ENCODE assay signal across 8 cellular contexts in genomic region chr19:38900220-38900629, GRCh38. TPM values are rescaled to one million over a fixed set of nuclear protein-coding genes. Genes with fewer than 3 reads are reported as not detected.
DNase-seq lines count a peak whose midpoint lies in the region; ATAC-seq, FAIRE-seq and TF ChIP-seq lines count a peak whose summit lies in the region.

No MANE protein-coding gene starts in this region.

- peak overlapping the region; percentile 66; the same call in 1 of the 2 replicates for H3K18ac ChIP-seq in H1 (ENCODE audit: extremely low read depth, low read length)

- no peak overlapping the region for H3K23ac ChIP-seq in H1 (ENCODE audit: insufficient read length)

- H3K27ac ChIP-seq in H1 (ENCODE audit: low read depth, low read length) (peak overlapping the region; percentile 80), osteoblast (ENCODE audit: low read depth, low read length) (peak overlapping the region; percentile 91)

- H3K4me2 ChIP-seq in H1 (ENCODE audit: insufficient read depth in 1 of 2, low read depth in 2 of 2, low read length in 2 of 2) (peak overlapping the region; percentile 84 to 94), osteoblast (ENCODE audit: insufficient read depth, low read length) (peak overlapping the region; percentile 99)

- peaks cover 9% of the 10 kb centered on the region for H3K4me1 ChIP-seq in NT2/D1 (ENCODE audit: insufficient read depth, insufficient read length)
- H3K4me1 ChIP-seq in H1 (replicated peaks in 1 of 4; ENCODE audit: control insufficient read depth in 3 of 4, insufficient read depth in 4 of 4, low read length in 3 of 4): peaks cover 0 to 9% (median 3%) of the 10 kb centered on the region in 4 experiments; a peak in 4 of 7 replicates
- H3K4me1 ChIP-seq in osteoblast (ENCODE audit: insufficient read depth, low read length): peaks cover 17% of the 10 kb centered on the region

- no peak overlapping the region for H2BK15ac ChIP-seq in H1 (ENCODE audit: low read length)

- H3K4me3 ChIP-seq in NT2/D1 (ENCODE audit: insufficient read length, low read depth): peak overlapping the region; percentile 52
- peak overlapping the region; percentile 74 to 90 (median 84) for H3K4me3 ChIP-seq in H1 (ENCODE audit: extremely low read depth in 1 of 4, insufficient read depth in 2 of 4, low read depth in 3 of 4, low read length in 4 of 4)
- peak overlapping the region; percentile 84 for H3K4me3 ChIP-seq in osteoblast (ENCODE audit: insufficient read depth, low read length)

- H3K27me3 ChIP-seq in NT2/D1 (ENCODE audit: insufficient read depth, insufficient read length): peaks cover 5% of the 10 kb centered on the region
- H3K27me3 ChIP-seq in H1 (replicated peaks in 1 of 4; ENCODE audit: control insufficient read depth in 3 of 4, extremely low read depth in 1 of 4, insufficient read depth in 3 of 4, low read length in 3 of 4): peaks cover 0 to 9% (median 4%) of the 10 kb centered on the region in 4 experiments; a peak in 3 of 7 replicates
- H3K27me3 ChIP-seq in osteoblast (ENCODE audit: insufficient read depth, low read length): no peaks in the 10 kb centered on the region

- H2BK20ac ChIP-seq in H1 (ENCODE audit: low read length): no peak overlapping the region

- FAIRE-seq in H1 (lab: Jason Lieb, UNC) (no peak), D721Med (lab: Jason Lieb, UNC) (no peak)

- peak overlapping the region; percentile 86; the same call in 1 of the 2 replicates for H4K8ac ChIP-seq in H1 (ENCODE audit: extremely low read depth, insufficient read depth, low read length)

- TF ChIP-seq RAD21 in H1 (IDR thresholded peaks at IDR 0.05 in 1 of 2, conservative IDR thresholded peaks at IDR 0.05 in 1 of 2; ENCODE audit: low read depth in 2 of 2, low read length in 2 of 2): no peak

- POLR2A ChIA-PET in H1 (lab: Charles Lee; ENCODE audit: partially characterized antibody): interaction anchor here (0.5 to 2.5 kb wide), 23 partner anchors 9 to 1534 kb away, joined by 3 to 11 read pairs (median 4); partner anchors contain the start of genes CCER2, ECH1, FBXO17 and MRPS12

- H3K56ac ChIP-seq in H1 (replicated peaks; ENCODE audit: insufficient read length, low read depth, low read length): no peak overlapping the region

- TF ChIP-seq CTCF in H1 (IDR thresholded peaks at IDR 0.05; ENCODE audit: control extremely low read depth in 1 of 3, insufficient read depth in 1 of 3, low read depth in 1 of 3, low read length in 3 of 3) (no peak), osteoblast (IDR thresholded peaks at IDR 0.05; ENCODE audit: extremely low read depth, low read depth, low read length) (no peak), D721Med (IDR thresholded peaks at IDR 0.05; ENCODE audit: insufficient read depth, missing control alignments) (no peak)

- 10 to 100% methylated on average over 1 to 7 of the region's 7 CpGs for WGBS in H1 (ENCODE audit: extremely low coverage in 1 of 2, insufficient coverage in 1 of 2, insufficient read length in 1 of 2, insufficient replicate concordance in 2 of 2, low coverage in 1 of 2, low lambda C conversion rate in 2 of 2, missing lambda C conversion rate in 1 of 2), 2 experiments

- no peak; a peak in 1 of 3 replicates for TF ChIP-seq EP300 in H1 (IDR thresholded peaks at IDR 0.05; ENCODE audit: borderline replicate concordance in 1 of 2, low read depth in 2 of 2, low read length in 2 of 2)

- CTCF ChIA-PET in H1 (lab: Charles Lee; ENCODE audit: partially characterized antibody): interaction anchor here (0.6 to 2.3 kb wide), 10 partner anchors 9 to 215 kb away, joined by 3 to 11 read pairs (median 4); partner anchors contain the start of genes CCER2, MRPS12 and SARS2

- peak in 1 of 2 experiments; percentile 60; a peak in 1 of 3 replicates for TF ChIP-seq POLR2A in H1 (IDR thresholded peaks at IDR 0.05; ENCODE audit: control extremely low read depth in 1 of 2, low read depth in 2 of 2, low read length in 2 of 2)

- peak overlapping the region; percentile 52 for H4K91ac ChIP-seq in H1 (replicated peaks; ENCODE audit: insufficient read length, low read length)

- H4K5ac ChIP-seq in H1 (ENCODE audit: insufficient read length, low read depth, low read length): peak overlapping the region; percentile 58

- peak; percentile 17 for DNase-seq in COLO829 (ENCODE audit: low spot score)
- peak; percentile 16 for DNase-seq in NT2/D1 (ENCODE audit: low read depth, low spot score)
- DNase-seq in H1 (ENCODE audit: low read depth in 1 of 2, low spot score in 2 of 2): no peak
- peak; percentile 72 for DNase-seq in osteoblast (ENCODE audit: insufficient read length, low spot score, missing footprints)
- DNase-seq in DMS79 (lab: John Stamatoyannopoulos, UW): no peak
- no peak for DNase-seq in D721Med (ENCODE audit: insufficient read length, low spot score)
- DNase-seq in NCI-H2107 (lab: John Stamatoyannopoulos, UW): no peak

- no peak overlapping the region for H2BK12ac ChIP-seq in H1 (ENCODE audit: low read depth, low read length)

- no peak overlapping the region for H2BK120ac ChIP-seq in H1 (replicated peaks; ENCODE audit: low read depth, low read length)

- no peak overlapping the region for H2BK5ac ChIP-seq in H1 (ENCODE audit: low read depth, low read length)

- peak overlapping the region; percentile 70 for H3K9ac ChIP-seq in NT2/D1 (ENCODE audit: insufficient read length, low read depth)
- H3K9ac ChIP-seq in H1 (replicated peaks in 1 of 4; ENCODE audit: extremely low read depth in 1 of 4, low read depth in 3 of 4, low read length in 3 of 4): peak overlapping the region in 3 of 4 experiments; percentile 76 to 83 (median 78); a peak in 6 of 7 replicates

- H3K14ac ChIP-seq in H1 (ENCODE audit: insufficient read length): no peak overlapping the region

- H3K36me3 ChIP-seq in NT2/D1 (ENCODE audit: insufficient read depth, insufficient read length, low read length): peaks cover 13% of the 10 kb centered on the region
- H3K36me3 ChIP-seq in H1 (ENCODE audit: control insufficient read depth in 2 of 4, insufficient read depth in 4 of 4, low read length in 3 of 4): peaks cover 0 to 2% (median 0%) of the 10 kb centered on the region in 4 experiments; a peak in 2 of 8 replicates
- peaks cover 2% of the 10 kb centered on the region for H3K36me3 ChIP-seq in osteoblast (ENCODE audit: insufficient read depth, low read length)

- H2AFZ ChIP-seq in H1 (ENCODE audit: low read length) (0 out of 2 replicates have a peak overlapping the region, but pooled peaks have one; percentile 7), osteoblast (ENCODE audit: low read length) (peak overlapping the region; percentile 92)

- H3K23me2 ChIP-seq in H1 (ENCODE audit: low read depth, low read length): peaks cover 13% of the 10 kb centered on the region; the same call in 1 of the 2 replicates

- peaks cover 0 to 16% of the 10 kb centered on the region in 2 experiments; a peak in 2 of 4 replicates for H3K79me2 ChIP-seq in H1 (ENCODE audit: control insufficient read depth in 1 of 2, insufficient read depth in 2 of 2, low read length in 2 of 2)
- peaks cover 59% of the 10 kb centered on the region for H3K79me2 ChIP-seq in osteoblast (ENCODE audit: insufficient read depth, low read length)

- H3K79me1 ChIP-seq in H1 (ENCODE audit: low read depth, low read length): no peaks in the 10 kb centered on the region; the same call in 1 of the 2 replicates

- H3K9me3 ChIP-seq in NT2/D1 (ENCODE audit: insufficient read depth, low read length) (no peaks in the 10 kb centered on the region), H1 (ENCODE audit: insufficient read depth in 2 of 2, low read depth in 1 of 2, low read length in 1 of 2) (0 out of 4 replicates have a peak, but pooled peaks cover 0 to 2% of the 10 kb centered on the region in 2 experiments), osteoblast (ENCODE audit: low read depth, low read length) (no peaks in the 10 kb centered on the region)

- no peak for ATAC-seq in GM19463 (IDR thresholded peaks at IDR 0.05; ENCODE audit: unreplicated experiment)

- H2AK5ac ChIP-seq in H1 (ENCODE audit: low read depth, low read length): no peak overlapping the region

- H4K20me1 ChIP-seq in H1 (replicated peaks in 1 of 2; ENCODE audit: control insufficient read depth in 1 of 2, insufficient read depth in 2 of 2, low read length in 2 of 2) (peaks cover 0 to 3% of the 10 kb centered on the region in 2 experiments), osteoblast (ENCODE audit: insufficient read depth, low read length) (peaks cover 6% of the 10 kb centered on the region)

- peak overlapping the region; percentile 1 for H3K4ac ChIP-seq in H1 (replicated peaks; ENCODE audit: insufficient read length, low read depth, low read length)

RNA-seq across cellular contexts. Expression of gene NFKBIB, which starts 0.5 kb away (rescaled TPM):
- 36.3 and 37.3 TPM in 2 replicates for total RNA-seq in H1 (2021; fragmentation: NEBNext Ultra II Directional; extraction: Animal tissue kit (Norgen Biotek cat#: 25700))
- polyA plus RNA-seq in H1 (2011; rRNA removed): 44.1 and 62.3 TPM in 2 replicates
- polyA plus RNA-seq in H1 (2011; cell fraction: cytosol; rRNA removed): 45.6 TPM
- 28.5 TPM for polyA plus RNA-seq in H1 (2011; cell fraction: nucleus; rRNA removed)
- 31.4 to 41.1 TPM (median 35.3 TPM) in 4 replicates for polyA plus RNA-seq in H1 (2012, experiment 1 of 2)
- polyA plus RNA-seq in H1 (2012, experiment 2 of 2): 23.4 TPM
- polyA plus RNA-seq in H1 (2013, experiment 1 of 2): 26.4 TPM
- 24.3 TPM for polyA plus RNA-seq in H1 (2013, experiment 2 of 2)
- 4.9 and 5.8 TPM in 2 replicates for polyA minus RNA-seq in H1 (2011; rRNA and poly(A)+ RNA removed)
- 14.2 TPM for polyA minus RNA-seq in H1 (2011; cell fraction: cytosol; rRNA and poly(A)+ RNA removed)
- 8.0 TPM for polyA minus RNA-seq in H1 (2011; cell fraction: nucleus; rRNA and poly(A)+ RNA removed)
- 9.1 and 12.7 TPM in 2 replicates for total RNA-seq in osteoblast

RNA-seq across cellular contexts. Expression of gene SIRT2, which starts 0.8 kb away (rescaled TPM):
- 6.1 and 6.5 TPM in 2 replicates for total RNA-seq in H1 (2021; fragmentation: NEBNext Ultra II Directional; extraction: Animal tissue kit (Norgen Biotek cat#: 25700))
- 10.0 and 11.8 TPM in 2 replicates for polyA plus RNA-seq in H1 (2011; rRNA removed)
- polyA plus RNA-seq in H1 (2011; cell fraction: cytosol; rRNA removed): 9.0 TPM
- 15.2 TPM for polyA plus RNA-seq in H1 (2011; cell fraction: nucleus; rRNA removed)
- 5.0 to 9.0 TPM (median 7.5 TPM) in 4 replicates for polyA plus RNA-seq in H1 (2012, experiment 1 of 2)
- 7.4 TPM for polyA plus RNA-seq in H1 (2012, experiment 2 of 2)
- 6.8 TPM for polyA plus RNA-seq in H1 (2013, experiment 1 of 2)
- 6.5 TPM for polyA plus RNA-seq in H1 (2013, experiment 2 of 2)
- 5.6 and 6.1 TPM in 2 replicates for polyA minus RNA-seq in H1 (2011; rRNA and poly(A)+ RNA removed)
- polyA minus RNA-seq in H1 (2011; cell fraction: cytosol; rRNA and poly(A)+ RNA removed): 5.5 TPM
- 2.3 TPM for polyA minus RNA-seq in H1 (2011; cell fraction: nucleus; rRNA and poly(A)+ RNA removed)
- 76.9 and 77.4 TPM in 2 replicates for total RNA-seq in osteoblast

RNA-seq across cellular contexts. Expression of gene CCER2, which starts 11.8 kb away (rescaled TPM):
- total RNA-seq in H1 (2021; fragmentation: NEBNext Ultra II Directional; extraction: Animal tissue kit (Norgen Biotek cat#: 25700)): 0.56 and 0.73 TPM in 2 replicates
- 0.32 and 0.71 TPM in 2 replicates for polyA plus RNA-seq in H1 (2011; rRNA removed)
- 1.6 TPM for polyA plus RNA-seq in H1 (2011; cell fraction: cytosol; rRNA removed)
- polyA plus RNA-seq in H1 (2011; cell fraction: nucleus; rRNA removed): 5.5 TPM
- 0.69 to 2.3 TPM (median 1.2 TPM) in 4 replicates for polyA plus RNA-seq in H1 (2012, experiment 1 of 2)
- polyA plus RNA-seq in H1 (2012, experiment 2 of 2): not detected
- 0.57 TPM for polyA plus RNA-seq in H1 (2013, experiment 1 of 2)
- polyA plus RNA-seq in H1 (2013, experiment 2 of 2): 0.33 TPM
- polyA minus RNA-seq in H1 (2011; rRNA and poly(A)+ RNA removed): not detected in 2 replicates
- not detected for polyA minus RNA-seq in H1 (2011; cell fraction: cytosol; rRNA and poly(A)+ RNA removed)
- polyA minus RNA-seq in H1 (2011; cell fraction: nucleus; rRNA and poly(A)+ RNA removed): 1.00 TPM
- total RNA-seq in osteoblast: not detected in 2 replicates

RNA-seq across cellular contexts. Expression of gene RINL, which starts 22.1 kb away (rescaled TPM):
- total RNA-seq in H1 (2021; fragmentation: NEBNext Ultra II Directional; extraction: Animal tissue kit (Norgen Biotek cat#: 25700)): 11.9 and 14.2 TPM in 2 replicates
- polyA plus RNA-seq in H1 (2011; rRNA removed): 11.1 and 13.1 TPM in 2 replicates
- 11.5 TPM for polyA plus RNA-seq in H1 (2011; cell fraction: cytosol; rRNA removed)
- polyA plus RNA-seq in H1 (2011; cell fraction: nucleus; rRNA removed): 9.9 TPM
- polyA plus RNA-seq in H1 (2012, experiment 1 of 2): 8.3 to 13.8 TPM (median 11.4 TPM) in 4 replicates
- polyA plus RNA-seq in H1 (2012, experiment 2 of 2): 16.6 TPM
- 12.7 TPM for polyA plus RNA-seq in H1 (2013, experiment 1 of 2)
- polyA plus RNA-seq in H1 (2013, experiment 2 of 2): 10.9 TPM
- polyA minus RNA-seq in H1 (2011; rRNA and poly(A)+ RNA removed): 2.9 and 4.1 TPM in 2 replicates
- 4.3 TPM for polyA minus RNA-seq in H1 (2011; cell fraction: cytosol; rRNA and poly(A)+ RNA removed)
- 6.0 TPM for polyA minus RNA-seq in H1 (2011; cell fraction: nucleus; rRNA and poly(A)+ RNA removed)
- 2.5 and 3.2 TPM in 2 replicates for total RNA-seq in osteoblast

RNA-seq across cellular contexts. Expression of gene SARS2, which starts 30.3 kb away (rescaled TPM):
- total RNA-seq in H1 (2021; fragmentation: NEBNext Ultra II Directional; extraction: Animal tissue kit (Norgen Biotek cat#: 25700)): 59.2 and 68.0 TPM in 2 replicates
- 102 and 139 TPM in 2 replicates for polyA plus RNA-seq in H1 (2011; rRNA removed)
- 87.4 TPM for polyA plus RNA-seq in H1 (2011; cell fraction: cytosol; rRNA removed)
- polyA plus RNA-seq in H1 (2011; cell fraction: nucleus; rRNA removed): 373 TPM
- 61.5 to 84.0 TPM (median 80.1 TPM) in 4 replicates for polyA plus RNA-seq in H1 (2012, experiment 1 of 2)
- 78.5 TPM for polyA plus RNA-seq in H1 (2012, experiment 2 of 2)
- polyA plus RNA-seq in H1 (2013, experiment 1 of 2): 44.1 TPM
- 41.8 TPM for polyA plus RNA-seq in H1 (2013, experiment 2 of 2)
- polyA minus RNA-seq in H1 (2011; rRNA and poly(A)+ RNA removed): 34.8 and 44.3 TPM in 2 replicates
- polyA minus RNA-seq in H1 (2011; cell fraction: cytosol; rRNA and poly(A)+ RNA removed): 51.3 TPM
- 74.3 TPM for polyA minus RNA-seq in H1 (2011; cell fraction: nucleus; rRNA and poly(A)+ RNA removed)
- 20.3 and 21.7 TPM in 2 replicates for total RNA-seq in osteoblast

Comparison
In these comparisons a context has a peak if more than half of its experiments do, and no peak if none do; other contexts are left out.
1. DNase-seq: peak in COLO829 (single experiment), NT2/D1 (single experiment) and osteoblast (single experiment); none in H1 (0 of 2), DMS79 (single experiment), D721Med (single experiment) and NCI-H2107 (single experiment).
2. RNA of gene SIRT2, which starts 0.8 kb away (total RNA-seq): 76.9 to 77.4 TPM in osteoblast; 6.1 to 6.5 TPM in H1; every median in the first group is over 10 times any median in the second.
3. Peak in every context shown above with its lines, with median percentiles within 50 percentile points of each other: H3K4me3 ChIP-seq.